11 cellular contexts compared by ENCODE assay signal in the genomic region with DNA sequence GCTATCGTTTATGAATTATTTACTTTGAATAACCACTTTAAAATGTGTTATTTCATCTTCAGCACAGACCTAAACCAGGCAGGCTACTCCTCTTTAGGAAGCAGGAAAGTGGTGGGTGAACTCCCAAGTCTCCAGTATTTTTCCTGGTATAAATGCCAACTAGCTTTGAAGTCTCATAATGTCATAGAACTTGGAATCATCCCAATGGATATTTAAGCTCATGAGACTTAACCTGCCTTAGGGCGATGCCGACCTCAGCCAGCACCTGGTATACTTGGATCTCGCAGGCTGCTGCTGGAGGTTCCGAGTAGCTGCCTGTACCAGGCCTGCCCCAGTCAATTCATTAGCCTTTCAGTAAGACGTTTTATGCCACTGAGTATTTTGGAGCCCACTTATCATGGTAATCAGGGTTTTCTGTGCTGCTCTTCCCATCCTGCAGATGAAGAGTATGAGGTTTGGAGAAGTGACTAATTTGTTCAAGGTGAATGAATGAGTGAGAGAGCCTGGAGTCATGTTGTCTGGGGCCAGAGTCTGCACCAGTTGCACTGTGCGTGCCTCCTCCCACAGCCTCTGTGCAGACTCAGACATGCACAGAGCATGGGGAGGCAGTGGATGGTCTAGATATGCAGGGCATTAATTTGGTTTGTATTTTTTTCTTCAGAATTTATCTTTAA. TPM values are rescaled to one million over a fixed set of nuclear protein-coding genes. Genes with fewer than 3 reads are reported as not detected.
DNase-seq lines count a peak whose midpoint lies in the region; ATAC-seq and TF ChIP-seq lines count a peak whose summit lies in the region.
"Had no signal": no experiment of that assay in that cellular context is flagged by ENCODE, and none has a peak within 500 bp of the region (broad histone marks: within the 10 kb centered on the region; RNA-seq: fewer than 3 reads in every experiment).

No MANE protein-coding gene starts in this region.

- H3K4me3 Mint-ChIP-seq in WTC11 (no peak overlapping the region), nephron (no peak overlapping the region)
- H3K4me3 Mint-ChIP-seq: CD8-positive, alpha-beta T cell; naive thymus-derived CD4-positive, alpha-beta T cell had no signal

- POLR2A ChIA-PET in WTC11 (lab: Charles Lee), result no interaction called here

- H3K9me3 Mint-ChIP-seq in WTC11 (no peaks in the 10 kb centered on the region), nephron (no peaks in the 10 kb centered on the region)
- H3K9me3 Mint-ChIP-seq: CD8-positive, alpha-beta T cell; naive thymus-derived CD4-positive, alpha-beta T cell had no signal

- no peak for DNase-seq in WTC11 (ENCODE audit: low spot score)
- no peak for DNase-seq in GM20000 (ENCODE audit: low spot score)
- DNase-seq in HCEC 1CT, result no peak
- DNase-seq: CD8-positive, alpha-beta T cell; naive thymus-derived CD4-positive, alpha-beta T cell; stimulated activated naive CD8-positive, alpha-beta T cell treated with anti-CD3 and anti-CD28 coated beads, Interleukin-15, Interleukin-2, amounts not matched to agents 100 U/mL and 50 U/mL, for 24 hours had no signal

- peak; percentile 27 for ATAC-seq in GM18870 (IDR thresholded peaks at IDR 0.05; ENCODE audit: unreplicated experiment)
- ATAC-seq in HG02798 (IDR thresholded peaks at IDR 0.05; ENCODE audit: poor library complexity, unreplicated experiment), result peak; percentile 21
- ATAC-seq in WTC11, result no peak
- ATAC-seq in HG03280 (IDR thresholded peaks at IDR 0.05; ENCODE audit: unreplicated experiment), result no peak
- ATAC-seq in activated CD4-positive, CD25-positive, alpha-beta regulatory T cell treated with anti-CD3 and anti-CD28 coated beads, Interleukin-2, amount 50 U/mL, for 24 hours, result no peak
- ATAC-seq: CD8-positive, alpha-beta T cell; naive thymus-derived CD4-positive, alpha-beta T cell; stimulated activated naive CD8-positive, alpha-beta T cell treated with anti-CD3 and anti-CD28 coated beads, Interleukin-15, Interleukin-2, amounts not matched to agents 100 U/mL and 50 U/mL, for 24 hours had no signal

- H3K4me1 Mint-ChIP-seq in WTC11 (peaks cover 14% of the 10 kb centered on the region), nephron (peaks cover 23% of the 10 kb centered on the region)

- H3K36me3 Mint-ChIP-seq in WTC11 (peaks cover 4% of the 10 kb centered on the region; the same call in 1 of the 2 replicates), nephron (ENCODE audit: low read depth) (peaks cover 23% of the 10 kb centered on the region)
- H3K36me3 Mint-ChIP-seq: CD8-positive, alpha-beta T cell had no signal

- H3K27me3 Mint-ChIP-seq in WTC11 (ENCODE audit: low read depth) (no peaks in the 10 kb centered on the region), nephron (ENCODE audit: low read depth) (peaks cover 4% of the 10 kb centered on the region)
- H3K27me3 Mint-ChIP-seq: naive thymus-derived CD4-positive, alpha-beta T cell had no signal

- TF ChIP-seq CTCF in WTC11 (IDR thresholded peaks at IDR 0.05) (no peak), nephron (IDR thresholded peaks at IDR 0.05; ENCODE audit: unreplicated experiment in 3 of 3) (no peak), GM20000 (IDR thresholded peaks at IDR 0.05; ENCODE audit: extremely low read depth, missing control alignments) (no peak)

- H3K27ac Mint-ChIP-seq in WTC11, result peak overlapping the region; percentile 69; the same call in 1 of the 2 replicates
- peak overlapping the region; percentile 48 to 62 (median 58) for H3K27ac Mint-ChIP-seq in nephron
- H3K27ac Mint-ChIP-seq: CD8-positive, alpha-beta T cell; naive thymus-derived CD4-positive, alpha-beta T cell had no signal

- CTCF ChIA-PET in WTC11 (lab: Charles Lee), result interaction anchor here (1.0 to 2.8 kb wide), 2 partner anchors 30 to 68 kb away, joined by 4 to 12 read pairs; no protein-coding TSS in a partner anchor

TF ChIP-seq in WTC11, 78 proteins besides CTCF, POLR2A, EP300 and RAD21 (continues in another document):
- TF ChIP-seq OVOL2 (CRISPR knock-in tag; IDR thresholded peaks at IDR 0.05; ENCODE audit: borderline replicate concordance) (no peak), SP1 (CRISPR knock-in tag; conservative IDR thresholded peaks at IDR 0.05) (no peak), ZBTB21 (CRISPR knock-in tag; IDR thresholded peaks at IDR 0.05; ENCODE audit: borderline replicate concordance) (no peak), NR3C1 (CRISPR knock-in tag; conservative IDR thresholded peaks at IDR 0.05; ENCODE audit: low read depth) (no peak)
- TF ChIP-seq, protein P1, sequence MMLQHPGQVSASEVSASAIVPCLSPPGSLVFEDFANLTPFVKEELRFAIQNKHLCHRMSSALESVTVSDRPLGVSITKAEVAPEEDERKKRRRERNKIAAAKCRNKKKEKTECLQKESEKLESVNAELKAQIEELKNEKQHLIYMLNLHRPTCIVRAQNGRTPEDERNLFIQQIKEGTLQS (CRISPR knock-in tag; conservative IDR thresholded peaks at IDR 0.05), result no peak
- TF ChIP-seq, protein P2, sequence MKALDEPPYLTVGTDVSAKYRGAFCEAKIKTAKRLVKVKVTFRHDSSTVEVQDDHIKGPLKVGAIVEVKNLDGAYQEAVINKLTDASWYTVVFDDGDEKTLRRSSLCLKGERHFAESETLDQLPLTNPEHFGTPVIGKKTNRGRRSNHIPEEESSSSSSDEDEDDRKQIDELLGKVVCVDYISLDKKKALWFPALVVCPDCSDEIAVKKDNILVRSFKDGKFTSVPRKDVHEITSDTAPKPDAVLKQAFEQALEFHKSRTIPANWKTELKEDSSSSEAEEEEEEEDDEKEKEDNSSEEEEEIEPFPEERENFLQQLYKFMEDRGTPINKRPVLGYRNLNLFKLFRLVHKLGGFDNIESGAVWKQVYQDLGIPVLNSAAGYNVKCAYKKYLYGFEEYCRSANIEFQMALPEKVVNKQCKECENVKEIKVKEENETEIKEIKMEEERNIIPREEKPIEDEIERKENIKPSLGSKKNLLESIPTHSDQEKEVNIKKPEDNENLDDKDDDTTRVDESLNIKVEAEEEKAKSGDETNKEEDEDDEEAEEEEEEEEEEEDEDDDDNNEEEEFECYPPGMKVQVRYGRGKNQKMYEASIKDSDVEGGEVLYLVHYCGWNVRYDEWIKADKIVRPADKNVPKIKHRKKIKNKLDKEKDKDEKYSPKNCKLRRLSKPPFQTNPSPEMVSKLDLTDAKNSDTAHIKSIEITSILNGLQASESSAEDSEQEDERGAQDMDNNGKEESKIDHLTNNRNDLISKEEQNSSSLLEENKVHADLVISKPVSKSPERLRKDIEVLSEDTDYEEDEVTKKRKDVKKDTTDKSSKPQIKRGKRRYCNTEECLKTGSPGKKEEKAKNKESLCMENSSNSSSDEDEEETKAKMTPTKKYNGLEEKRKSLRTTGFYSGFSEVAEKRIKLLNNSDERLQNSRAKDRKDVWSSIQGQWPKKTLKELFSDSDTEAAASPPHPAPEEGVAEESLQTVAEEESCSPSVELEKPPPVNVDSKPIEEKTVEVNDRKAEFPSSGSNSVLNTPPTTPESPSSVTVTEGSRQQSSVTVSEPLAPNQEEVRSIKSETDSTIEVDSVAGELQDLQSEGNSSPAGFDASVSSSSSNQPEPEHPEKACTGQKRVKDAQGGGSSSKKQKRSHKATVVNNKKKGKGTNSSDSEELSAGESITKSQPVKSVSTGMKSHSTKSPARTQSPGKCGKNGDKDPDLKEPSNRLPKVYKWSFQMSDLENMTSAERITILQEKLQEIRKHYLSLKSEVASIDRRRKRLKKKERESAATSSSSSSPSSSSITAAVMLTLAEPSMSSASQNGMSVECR (CRISPR knock-in tag; IDR thresholded peaks at IDR 0.05; ENCODE audit: borderline replicate concordance), result no peak
- TF ChIP-seq, protein P3, sequence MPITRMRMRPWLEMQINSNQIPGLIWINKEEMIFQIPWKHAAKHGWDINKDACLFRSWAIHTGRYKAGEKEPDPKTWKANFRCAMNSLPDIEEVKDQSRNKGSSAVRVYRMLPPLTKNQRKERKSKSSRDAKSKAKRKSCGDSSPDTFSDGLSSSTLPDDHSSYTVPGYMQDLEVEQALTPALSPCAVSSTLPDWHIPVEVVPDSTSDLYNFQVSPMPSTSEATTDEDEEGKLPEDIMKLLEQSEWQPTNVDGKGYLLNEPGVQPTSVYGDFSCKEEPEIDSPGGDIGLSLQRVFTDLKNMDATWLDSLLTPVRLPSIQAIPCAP (CRISPR knock-in tag; IDR thresholded peaks at IDR 0.05), result no peak
- TF ChIP-seq, protein P4, sequence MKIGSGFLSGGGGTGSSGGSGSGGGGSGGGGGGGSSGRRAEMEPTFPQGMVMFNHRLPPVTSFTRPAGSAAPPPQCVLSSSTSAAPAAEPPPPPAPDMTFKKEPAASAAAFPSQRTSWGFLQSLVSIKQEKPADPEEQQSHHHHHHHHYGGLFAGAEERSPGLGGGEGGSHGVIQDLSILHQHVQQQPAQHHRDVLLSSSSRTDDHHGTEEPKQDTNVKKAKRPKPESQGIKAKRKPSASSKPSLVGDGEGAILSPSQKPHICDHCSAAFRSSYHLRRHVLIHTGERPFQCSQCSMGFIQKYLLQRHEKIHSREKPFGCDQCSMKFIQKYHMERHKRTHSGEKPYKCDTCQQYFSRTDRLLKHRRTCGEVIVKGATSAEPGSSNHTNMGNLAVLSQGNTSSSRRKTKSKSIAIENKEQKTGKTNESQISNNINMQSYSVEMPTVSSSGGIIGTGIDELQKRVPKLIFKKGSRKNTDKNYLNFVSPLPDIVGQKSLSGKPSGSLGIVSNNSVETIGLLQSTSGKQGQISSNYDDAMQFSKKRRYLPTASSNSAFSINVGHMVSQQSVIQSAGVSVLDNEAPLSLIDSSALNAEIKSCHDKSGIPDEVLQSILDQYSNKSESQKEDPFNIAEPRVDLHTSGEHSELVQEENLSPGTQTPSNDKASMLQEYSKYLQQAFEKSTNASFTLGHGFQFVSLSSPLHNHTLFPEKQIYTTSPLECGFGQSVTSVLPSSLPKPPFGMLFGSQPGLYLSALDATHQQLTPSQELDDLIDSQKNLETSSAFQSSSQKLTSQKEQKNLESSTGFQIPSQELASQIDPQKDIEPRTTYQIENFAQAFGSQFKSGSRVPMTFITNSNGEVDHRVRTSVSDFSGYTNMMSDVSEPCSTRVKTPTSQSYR (CRISPR knock-in tag; IDR thresholded peaks at IDR 0.05), result no peak

RNA-seq across cellular contexts. Expression of a gene that starts 34.9 kb away (rescaled TPM):
- 13.3 to 15.8 TPM (median 13.9 TPM) in 3 replicates for total RNA-seq in WTC11 (2021)

Comparison
In these comparisons a context has a peak if more than half of its experiments do, and no peak if none do; other contexts are left out.
1. ATAC-seq: peak in GM18870 (single experiment) and HG02798 (single experiment); none in WTC11 (single experiment), HG03280 (single experiment) and activated CD4-positive, CD25-positive, alpha-beta regulatory T cell treated with anti-CD3 and anti-CD28 coated beads, Interleukin-2, amount 50 U/mL, for 24 hours (0 of 2).